ENCODE assay signal across 1 cellular context in genomic region chr9:108108802-108109448, GRCh38.
A peak's percentile ranks its signal among the peaks of the same experiment; 100 is the strongest.
TF ChIP-seq lines count a peak whose summit lies in the region.

No MANE protein-coding gene starts in this region.

TF ChIP-seq in K562, 482 proteins besides CTCF, POLR2A, EP300 and RAD21 (continued from another document and continues in another):
- TF ChIP-seq RBM34 (IDR thresholded peaks at IDR 0.05; ENCODE audit: borderline replicate concordance, insufficient read depth, low read length), result no peak
- no peak for TF ChIP-seq ZNF639 (CRISPR knock-in tag; conservative IDR thresholded peaks at IDR 0.05 in 1 of 2, IDR thresholded peaks at IDR 0.05 in 1 of 2)
- TF ChIP-seq ZNF232 (CRISPR knock-in tag; IDR thresholded peaks at IDR 0.05), result no peak
- no peak for TF ChIP-seq FOS (IDR thresholded peaks at IDR 0.05; ENCODE audit: extremely low read depth, insufficient read length)
- TF ChIP-seq ARID2 (IDR thresholded peaks at IDR 0.05), result no peak
- peak; percentile 100 for TF ChIP-seq C11orf30 (IDR thresholded peaks at IDR 0.05; ENCODE audit: low read depth)
- peak; percentile 25; the same call in 1 of the 2 replicates for TF ChIP-seq CREB1 (IDR thresholded peaks at IDR 0.05)
- TF ChIP-seq CREB1 (CRISPR knock-in tag; IDR thresholded peaks at IDR 0.05), result no peak
- TF ChIP-seq GMEB1 (CRISPR knock-in tag; IDR thresholded peaks at IDR 0.05), result no peak
- TF ChIP-seq ZBTB5 (IDR thresholded peaks at IDR 0.05), result no peak
- peak; percentile 56; the same call in 1 of the 2 replicates for TF ChIP-seq CC2D1A (IDR thresholded peaks at IDR 0.05)
- no peak for TF ChIP-seq ZFP1 (CRISPR knock-in tag; IDR thresholded peaks at IDR 0.05)
- no peak for TF ChIP-seq PPARD (CRISPR knock-in tag; IDR thresholded peaks at IDR 0.05)
- TF ChIP-seq BHLHE40 (IDR thresholded peaks at IDR 0.05; ENCODE audit: low read length), result no peak
- TF ChIP-seq KAT7 (CRISPR knock-in tag; IDR thresholded peaks at IDR 0.05; ENCODE audit: borderline replicate concordance), result no peak
- no peak for TF ChIP-seq MYBL2 (IDR thresholded peaks at IDR 0.05; ENCODE audit: low read depth)
- no peak for TF ChIP-seq MYBL2 (CRISPR knock-in tag; IDR thresholded peaks at IDR 0.05; ENCODE audit: borderline replicate concordance)
- no peak for TF ChIP-seq ZNF140 (CRISPR knock-in tag; IDR thresholded peaks at IDR 0.05)
- TF ChIP-seq PHF21A (IDR thresholded peaks at IDR 0.05; ENCODE audit: borderline replicate concordance, low read depth), result no peak
- no peak for TF ChIP-seq HNRNPH1 (optimal IDR thresholded peaks at IDR 0.05; ENCODE audit: low read depth, low read length)
- peak; percentile 93 for TF ChIP-seq LCOR (CRISPR knock-in tag; IDR thresholded peaks at IDR 0.05)
- TF ChIP-seq BACH1 (tag; IDR thresholded peaks at IDR 0.05), result peak; percentile 94
- TF ChIP-seq SUPT5H (IDR thresholded peaks at IDR 0.05), result no peak
- TF ChIP-seq ZNF766 (CRISPR knock-in tag; conservative IDR thresholded peaks at IDR 0.05), result peak; percentile 59; the same call in 1 of the 2 replicates
- TF ChIP-seq ZKSCAN1 (IDR thresholded peaks at IDR 0.05; ENCODE audit: low read depth, low read length), result no peak
- no peak for TF ChIP-seq ZNF217 (CRISPR knock-in tag; IDR thresholded peaks at IDR 0.05)
- TF ChIP-seq DEAF1 (CRISPR knock-in tag; IDR thresholded peaks at IDR 0.05), result no peak
- no peak for TF ChIP-seq HDAC6 (IDR thresholded peaks at IDR 0.05; ENCODE audit: low read depth, low read length)
- no peak for TF ChIP-seq ZBTB49 (CRISPR knock-in tag; IDR thresholded peaks at IDR 0.05; ENCODE audit: borderline replicate concordance)
- no peak for TF ChIP-seq RAD51 (IDR thresholded peaks at IDR 0.05; ENCODE audit: borderline replicate concordance, low read depth)
- TF ChIP-seq SP1 (CRISPR knock-in tag; IDR thresholded peaks at IDR 0.05), result no peak
- no peak for TF ChIP-seq ELF1 (tag; IDR thresholded peaks at IDR 0.05)
- TF ChIP-seq PRMT5 (CRISPR knock-in tag; IDR thresholded peaks at IDR 0.05), result no peak
- TF ChIP-seq MAFF (IDR thresholded peaks at IDR 0.05; ENCODE audit: low read length), result peak; percentile 100
- no peak for TF ChIP-seq KAT8 (IDR thresholded peaks at IDR 0.05; ENCODE audit: low read depth)
- TF ChIP-seq IRF1 (CRISPR knock-in tag; IDR thresholded peaks at IDR 0.05; ENCODE audit: borderline replicate concordance), result no peak
- peak; percentile 97 for TF ChIP-seq CBFA2T3 (IDR thresholded peaks at IDR 0.05)
- TF ChIP-seq SOX6 (IDR thresholded peaks at IDR 0.05), result peak; percentile 97
- TF ChIP-seq HBP1 (CRISPR knock-in tag; IDR thresholded peaks at IDR 0.05), result no peak
- peak; percentile 19 for TF ChIP-seq DACH1 (IDR thresholded peaks at IDR 0.05; ENCODE audit: partially characterized antibody)
- TF ChIP-seq MAX (CRISPR knock-in tag; IDR thresholded peaks at IDR 0.05), result no peak
- peak in 1 of 2 experiments; percentile 97; a peak in 3 of 4 replicates for TF ChIP-seq TBL1XR1 (IDR thresholded peaks at IDR 0.05; ENCODE audit: low read length in 2 of 2)
- TF ChIP-seq HMGN3 (IDR thresholded peaks at IDR 0.05; ENCODE audit: borderline replicate concordance, extremely low read depth, insufficient read length, low read depth, low read length), result peak; percentile 92
- no peak for TF ChIP-seq SNAPC5 (CRISPR knock-in tag; IDR thresholded peaks at IDR 0.05)
- TF ChIP-seq ZNF316 (IDR thresholded peaks at IDR 0.05), result peak; percentile 100
- TF ChIP-seq ZNF318 (IDR thresholded peaks at IDR 0.05; ENCODE audit: borderline replicate concordance in 1 of 2, low read depth in 1 of 2), result peak in 1 of 2 experiments; percentile 76; a peak in 2 of 4 replicates
- no peak for TF ChIP-seq TCFL5 (CRISPR knock-in tag; conservative IDR thresholded peaks at IDR 0.05)
- no peak for TF ChIP-seq PTRF (tag; IDR thresholded peaks at IDR 0.05)
- no peak for TF ChIP-seq ZNF197 (CRISPR knock-in tag; IDR thresholded peaks at IDR 0.05; ENCODE audit: low read depth)
- TF ChIP-seq ZNF263 (CRISPR knock-in tag; IDR thresholded peaks at IDR 0.05; ENCODE audit: borderline replicate concordance), result no peak
